Comparison of ENCODE assay signal across 8 cellular contexts in genomic region chr5:172806897-172807672, GRCh38. TPM values are rescaled to one million over a fixed set of nuclear protein-coding genes. Genes with fewer than 3 reads are reported as not detected.
DNase-seq lines count a peak whose midpoint lies in the region; ATAC-seq, FAIRE-seq and TF ChIP-seq lines count a peak whose summit lies in the region.

No MANE protein-coding gene starts in this region.

- WGBS in hepatocyte (ENCODE audit: low lambda C conversion rate, missing lambda C conversion rate): 54% methylated on average over 24 of the region's 24 CpGs

- no peaks in the 10 kb centered on the region for H3K36me3 Mint-ChIP-seq in T-helper 1 cell treated with Interleukin-12 subunit alpha and Interleukin-12 subunit beta and Interleukin-4 antibody, amounts not matched to agents 30 μg/mL and 1 μg/mL, for 36 hours (ENCODE audit: low read depth)

- ATAC-seq in HG03378 (IDR thresholded peaks at IDR 0.05; ENCODE audit: unreplicated experiment): peak; percentile 85

- H3K4me3 ChIP-seq in hepatocyte: no peak overlapping the region
- H3K4me3 ChIP-seq in skeletal muscle tissue (ENCODE audit: low read length in 3 of 3): peak overlapping the region in 2 of 3 donors; percentile 50 to 59

- H3K9ac ChIP-seq in skeletal muscle tissue (ENCODE audit: low read depth in 1 of 3, low read length in 3 of 3): peak overlapping the region; percentile 24 to 83 (median 58)

- no peaks in the 10 kb centered on the region for H3K36me3 ChIP-seq in hepatocyte (replicated peaks; ENCODE audit: insufficient read depth, low read depth)
- H3K36me3 ChIP-seq in skeletal muscle tissue (ENCODE audit: control insufficient read depth in 3 of 3, insufficient read depth in 3 of 3, low read length in 3 of 3): no peaks in the 10 kb centered on the region

- DNase-seq in ACHN: peak; percentile 79
- DNase-seq in GM19239 (ENCODE audit: insufficient read length, low spot score): peak; percentile 93
- DNase-seq in amniotic stem cell (lab: John Stamatoyannopoulos, UW): peak; percentile 38
- DNase-seq in hepatocyte (ENCODE audit: low spot score): peak; percentile 93
- DNase-seq in NCI-H1694 treated with DMSO at 0.1 percent for 48 hours (lab: John Stamatoyannopoulos, UW): no peak

- H3K27ac ChIP-seq in hepatocyte (peak overlapping the region; percentile 97), skeletal muscle tissue (ENCODE audit: low read depth, low read length) (peak overlapping the region; percentile 68)

- H3K9me3 Mint-ChIP-seq in T-helper 1 cell treated with Interleukin-12 subunit alpha and Interleukin-12 subunit beta and Interleukin-4 antibody, amounts not matched to agents 30 μg/mL and 1 μg/mL, for 36 hours: peaks cover 4% of the 10 kb centered on the region

- H3K9me3 ChIP-seq in hepatocyte (ENCODE audit: low read depth) (no peaks in the 10 kb centered on the region), skeletal muscle tissue (ENCODE audit: control insufficient read depth in 3 of 3, low read length in 3 of 3) (no peaks in the 10 kb centered on the region)

- H2AFZ ChIP-seq in hepatocyte: peak overlapping the region; percentile 67

- peak overlapping the region; percentile 72 for H3K4me2 ChIP-seq in hepatocyte

- H3K27me3 Mint-ChIP-seq in T-helper 1 cell treated with Interleukin-12 subunit alpha and Interleukin-12 subunit beta and Interleukin-4 antibody, amounts not matched to agents 30 μg/mL and 1 μg/mL, for 36 hours (ENCODE audit: low read depth): peaks cover 3% of the 10 kb centered on the region

- in situ Hi-C loops in ACHN (cut with HindIII; ENCODE audit: low pct_ligation_motif_present, low pct_unique_long_range_greater_than_20kb, low sequenced_read_pairs): no loop called here

- H3K4me3 Mint-ChIP-seq in T-helper 1 cell treated with Interleukin-12 subunit alpha and Interleukin-12 subunit beta and Interleukin-4 antibody, amounts not matched to agents 30 μg/mL and 1 μg/mL, for 36 hours: peak overlapping the region; percentile 59

- H3K4me1 Mint-ChIP-seq in T-helper 1 cell treated with Interleukin-12 subunit alpha and Interleukin-12 subunit beta and Interleukin-4 antibody, amounts not matched to agents 30 μg/mL and 1 μg/mL, for 36 hours (ENCODE audit: low read depth): peaks cover 13% of the 10 kb centered on the region

- TF ChIP-seq CTCF in hepatocyte (IDR thresholded peaks at IDR 0.05; ENCODE audit: poor library complexity): no peak

- no peaks in the 10 kb centered on the region for H3K9me2 ChIP-seq in hepatocyte (replicated peaks; ENCODE audit: insufficient read depth)

- H3K4me1 ChIP-seq in hepatocyte (ENCODE audit: insufficient read depth) (peaks cover 9% of the 10 kb centered on the region), skeletal muscle tissue (ENCODE audit: control insufficient read depth in 3 of 3, insufficient read depth in 3 of 3, low read length in 3 of 3) (peaks cover 0 to 2% (median 0%) of the 10 kb centered on the region in 3 donors)

- no peaks in the 10 kb centered on the region for H4K20me1 ChIP-seq in hepatocyte (ENCODE audit: insufficient read depth, poor library complexity, severe bottlenecking)

- H3K27ac Mint-ChIP-seq in T-helper 1 cell treated with Interleukin-12 subunit alpha and Interleukin-12 subunit beta and Interleukin-4 antibody, amounts not matched to agents 30 μg/mL and 1 μg/mL, for 36 hours: peak overlapping the region; percentile 84

- FAIRE-seq in GM19239 (lab: Jason Lieb, UNC): peak; percentile 98

- H3K27me3 ChIP-seq in hepatocyte (no peaks in the 10 kb centered on the region), skeletal muscle tissue (ENCODE audit: control insufficient read depth in 3 of 3, insufficient read depth in 3 of 3, low read length in 3 of 3) (no peaks in the 10 kb centered on the region)

- H3K79me2 ChIP-seq in hepatocyte: no peaks in the 10 kb centered on the region

RNA-seq across cellular contexts. Expression of gene ERGIC1, which starts 27.0 kb away (rescaled TPM):
- total RNA-seq in hepatocyte (105 and 107 TPM in 2 replicates), skeletal muscle tissue (46.4 TPM)
- polyA plus RNA-seq in hepatocyte: 30.1 and 39.1 TPM in 2 replicates

RNA-seq across cellular contexts. Expression of gene DUSP1, which starts 36.1 kb away (rescaled TPM):
- total RNA-seq in hepatocyte (537 and 547 TPM in 2 replicates), skeletal muscle tissue (67.3 TPM)
- 583 and 682 TPM in 2 replicates for polyA plus RNA-seq in hepatocyte
